ENCODE assay signal across 8 cellular contexts in genomic region chr3:122572940-122573412, GRCh38. TPM values are rescaled to one million over a fixed set of nuclear protein-coding genes. Genes with fewer than 3 reads are reported as not detected.
A peak's percentile ranks its signal among the peaks of the same experiment; 100 is the strongest.
DNase-seq lines count a peak whose midpoint lies in the region; ATAC-seq, FAIRE-seq and TF ChIP-seq lines count a peak whose summit lies in the region.

No MANE protein-coding gene starts in this region.

- H3K4me1 ChIP-seq in liver (ENCODE audit: control insufficient read depth in 4 of 4, insufficient read depth in 4 of 4, low read length in 3 of 4) (peaks cover 7 to 35% (median 14%) of the 10 kb centered on the region in 4 donors), kidney (ENCODE audit: control insufficient read depth in 1 of 2, insufficient read depth in 1 of 2, low read depth in 1 of 2, low read length in 2 of 2) (no peaks in the 10 kb centered on the region)

- H3K4me3 ChIP-seq in liver (ENCODE audit: low read depth in 1 of 3, low read length in 3 of 3) (no peak overlapping the region), kidney (ENCODE audit: low read length in 2 of 2) (no peak overlapping the region)

- peak; percentile 61 to 70 for TF ChIP-seq RAD21 in liver (IDR thresholded peaks at IDR 0.05)

- peak; percentile 22 to 29 for ATAC-seq in activated T-cell treated with anti-CD3 and anti-CD28 coated beads, Interleukin-2, amount 50 U/mL, for 4 hours

- H3K27me3 Mint-ChIP-seq in activated T-cell treated with anti-CD3 and anti-CD28 coated beads, Interleukin-2, amount 50 U/mL, for 4 hours (ENCODE audit: low read depth), result no peaks in the 10 kb centered on the region
- no peaks in the 10 kb centered on the region for H3K27me3 Mint-ChIP-seq in activated naive CD4-positive, alpha-beta T cell treated with anti-CD3 and anti-CD28 coated beads, Interleukin-2, amount 10 ng/mL, durations not matched to agents 7 days and 5 days

- 22% methylated on average over 3 of the region's 3 CpGs for WGBS in liver

- H3K27ac ChIP-seq in liver (ENCODE audit: low read depth in 1 of 2, low read length in 2 of 2) (peak overlapping the region; percentile 75 to 88), kidney (ENCODE audit: low read depth in 2 of 2, low read length in 2 of 2) (no peak overlapping the region)

- intact Hi-C loops in kidney (cut with DNase I), result no loop called here

- no peak for DNase-seq in activated T-cell treated with anti-CD3 and anti-CD28 coated beads, Interleukin-2, amount 50 U/mL, for 4 hours
- DNase-seq in activated T-cell treated with anti-CD3 and anti-CD28 coated beads for 4 hours (no peak), MV-4-11 (lab: John Stamatoyannopoulos, UW) (peak; percentile 85), kidney (no peak), DMS114 treated with DMSO at 0.1 percent for 48 hours (lab: John Stamatoyannopoulos, UW; ENCODE audit: unreplicated experiment) (no peak), DMS79 (lab: John Stamatoyannopoulos, UW) (no peak)
- DNase-seq in activated naive CD4-positive, alpha-beta T cell treated with anti-CD3 and anti-CD28 coated beads, Interleukin-2, amount 10 ng/mL, durations not matched to agents 7 days and 5 days, result peak; percentile 46

- H3K4me1 Mint-ChIP-seq in activated T-cell treated with anti-CD3 and anti-CD28 coated beads, Interleukin-2, amount 50 U/mL, for 4 hours (ENCODE audit: low read depth), result peaks cover 77% of the 10 kb centered on the region
- peaks cover 78% of the 10 kb centered on the region for H3K4me1 Mint-ChIP-seq in activated naive CD4-positive, alpha-beta T cell treated with anti-CD3 and anti-CD28 coated beads, Interleukin-2, amount 10 ng/mL, durations not matched to agents 7 days and 5 days

- CTCF ChIA-PET in activated naive CD4-positive, alpha-beta T cell treated with anti-CD3 and anti-CD28 coated beads, Interleukin-2, amount 10 ng/mL, durations not matched to agents 7 days and 5 days (lab: Charles Lee), result no interaction called here

- no peaks in the 10 kb centered on the region for H3K27me3 ChIP-seq in liver (ENCODE audit: control insufficient read depth in 4 of 4, insufficient read depth in 4 of 4, low read length in 3 of 4)

- H3K9ac ChIP-seq in liver (ENCODE audit: low read depth in 1 of 2, low read length in 2 of 2) (no peak overlapping the region), kidney (ENCODE audit: low read length in 2 of 2) (no peak overlapping the region)

- no peak overlapping the region for H3K4me3 Mint-ChIP-seq in activated T-cell treated with anti-CD3 and anti-CD28 coated beads, Interleukin-2, amount 50 U/mL, for 4 hours
- H3K4me3 Mint-ChIP-seq in activated naive CD4-positive, alpha-beta T cell treated with anti-CD3 and anti-CD28 coated beads, Interleukin-2, amount 10 ng/mL, durations not matched to agents 7 days and 5 days, result no peak overlapping the region

- TF ChIP-seq CTCF in liver (IDR thresholded peaks at IDR 0.05; ENCODE audit: low read depth, low read length, missing input control), result peak; percentile 22
- TF ChIP-seq CTCF in kidney (IDR thresholded peaks at IDR 0.05; ENCODE audit: borderline replicate concordance, extremely low read depth, insufficient read depth), result no peak

- FAIRE-seq in kidney (lab: Jason Lieb, UNC), result no peak

- H3K9me3 ChIP-seq in liver (ENCODE audit: control insufficient read depth in 4 of 4, low read length in 3 of 4), result no peaks in the 10 kb centered on the region
- no peaks in the 10 kb centered on the region for H3K9me3 ChIP-seq in kidney (ENCODE audit: control insufficient read depth in 1 of 2, low read length in 2 of 2)

- H3K36me3 ChIP-seq in liver (ENCODE audit: control insufficient read depth in 4 of 4, insufficient read depth in 3 of 4, low read depth in 1 of 4, low read length in 3 of 4) (peaks cover 6 to 32% (median 24%) of the 10 kb centered on the region in 4 donors), kidney (ENCODE audit: control insufficient read depth in 1 of 2, insufficient read depth in 2 of 2, low read length in 2 of 2) (peaks cover 0 to 12% of the 10 kb centered on the region in 2 donors)

- no peaks in the 10 kb centered on the region for H3K9me3 Mint-ChIP-seq in activated T-cell treated with anti-CD3 and anti-CD28 coated beads, Interleukin-2, amount 50 U/mL, for 4 hours
- H3K9me3 Mint-ChIP-seq in activated naive CD4-positive, alpha-beta T cell treated with anti-CD3 and anti-CD28 coated beads, Interleukin-2, amount 10 ng/mL, durations not matched to agents 7 days and 5 days, result peaks cover 3% of the 10 kb centered on the region

- H3K36me3 Mint-ChIP-seq in activated T-cell treated with anti-CD3 and anti-CD28 coated beads, Interleukin-2, amount 50 U/mL, for 4 hours (ENCODE audit: insufficient read depth), result peaks cover 44% of the 10 kb centered on the region
- H3K36me3 Mint-ChIP-seq in activated naive CD4-positive, alpha-beta T cell treated with anti-CD3 and anti-CD28 coated beads, Interleukin-2, amount 10 ng/mL, durations not matched to agents 7 days and 5 days, result peaks cover 67% of the 10 kb centered on the region

- H3K27ac Mint-ChIP-seq in activated naive CD4-positive, alpha-beta T cell treated with anti-CD3 and anti-CD28 coated beads, Interleukin-2, amount 10 ng/mL, durations not matched to agents 7 days and 5 days, result peak overlapping the region; percentile 89

TF ChIP-seq in liver, 16 proteins besides CTCF, POLR2A, EP300 and RAD21 (continues in another document):
- TF ChIP-seq FOXA1 (IDR thresholded peaks at IDR 0.05) (no peak), EGR1 (IDR thresholded peaks at IDR 0.05; ENCODE audit: low read depth in 2 of 2) (no peak), JUND (IDR thresholded peaks at IDR 0.05) (peak; percentile 84 to 96), RXRA (IDR thresholded peaks at IDR 0.05) (peak; percentile 74 to 87), YY1 (IDR thresholded peaks at IDR 0.05) (peak; percentile 87), ZBTB33 (IDR thresholded peaks at IDR 0.05) (no peak), MAX (IDR thresholded peaks at IDR 0.05) (peak; percentile 56), SP1 (IDR thresholded peaks at IDR 0.05) (peak; percentile 72), HNF4G (IDR thresholded peaks at IDR 0.05) (peak; percentile 64), GABPA (IDR thresholded peaks at IDR 0.05 in 1 of 2, conservative IDR thresholded peaks at IDR 0.05 in 1 of 2) (peak in 1 of 2 donors; percentile 25), FOXA2 (IDR thresholded peaks at IDR 0.05) (no peak), ATF3 (IDR thresholded peaks at IDR 0.05) (peak; percentile 59), HNF4A (conservative IDR thresholded peaks at IDR 0.05) (peak; percentile 81 to 87), TAF1 (conservative IDR thresholded peaks at IDR 0.05) (peak; percentile 31), NR2F2 (IDR thresholded peaks at IDR 0.05) (peak; percentile 88)

RNA-seq across cellular contexts. Expression of gene PARP15, which starts 4.5 kb away (rescaled TPM):
- total RNA-seq in activated T-cell treated with anti-CD3 and anti-CD28 coated beads, Interleukin-2, amount 50 U/mL, for 4 hours, result 1 to 10 TPM; 2.5 to 6.4 (median 2.7) TPM
- total RNA-seq in liver (1 to 10 TPM; 2.8 to 3.3 TPM), kidney (4.9 TPM)
- polyA plus RNA-seq in liver (1 to 10 TPM in 1 of 2 donors, under 1 TPM in 1; 0.28 to 2.1 TPM), kidney (ENCODE audit: insufficient read depth, low read depth, low replicate concordance) (not detected)

RNA-seq across cellular contexts. Expression of gene DTX3L, which starts 8.8 kb away (rescaled TPM):
- total RNA-seq in activated T-cell treated with anti-CD3 and anti-CD28 coated beads, Interleukin-2, amount 50 U/mL, for 4 hours, result 10 to 100 TPM; 21.6 to 36.5 (median 25.2) TPM
- total RNA-seq in liver (10 to 100 TPM; 29.4 to 44.5 TPM), kidney (58.0 TPM)
- polyA plus RNA-seq in liver (10 to 100 TPM; 16.9 to 17.6 TPM), kidney (ENCODE audit: insufficient read depth, low read depth, low replicate concordance) (8.4 TPM)

RNA-seq across cellular contexts. Expression of gene PARP9, which starts 8.9 kb away (rescaled TPM):
- total RNA-seq in activated T-cell treated with anti-CD3 and anti-CD28 coated beads, Interleukin-2, amount 50 U/mL, for 4 hours, result 10 to 100 TPM; 18.2 to 30.9 (median 20.3) TPM
- 10 to 100 TPM; 39.3 to 74.0 TPM for total RNA-seq in liver
- polyA plus RNA-seq in liver, result 10 to 100 TPM; 34.8 to 58.6 TPM
- total RNA-seq in kidney, result 54.0 TPM
- polyA plus RNA-seq in kidney (ENCODE audit: insufficient read depth, low read depth, low replicate concordance), result 27.8 TPM

RNA-seq across cellular contexts. Expression of gene KPNA1, which starts 58.2 kb away (rescaled TPM):
- total RNA-seq in activated T-cell treated with anti-CD3 and anti-CD28 coated beads, Interleukin-2, amount 50 U/mL, for 4 hours, result 10 to 100 TPM; 56.4 to 61.2 (median 61.2) TPM
- total RNA-seq in liver (10 to 100 TPM; 23.7 to 42.0 TPM), kidney (64.5 TPM)
- polyA plus RNA-seq in liver (10 to 100 TPM; 20.7 to 23.3 TPM), kidney (ENCODE audit: insufficient read depth, low read depth, low replicate concordance) (16.8 TPM)

Comparison
In these comparisons a context has a peak if more than half of its experiments do, and no peak if none do; other contexts are left out.
1. DNase-seq: peak in MV-4-11 (single experiment) and activated naive CD4-positive, alpha-beta T cell treated with anti-CD3 and anti-CD28 coated beads, Interleukin-2, amount 10 ng/mL, durations not matched to agents 7 days and 5 days (single experiment); none in activated T-cell treated with anti-CD3 and anti-CD28 coated beads, Interleukin-2, amount 50 U/mL, for 4 hours (single experiment), activated T-cell treated with anti-CD3 and anti-CD28 coated beads for 4 hours (single experiment), kidney (single experiment), DMS114 treated with DMSO at 0.1 percent for 48 hours (single experiment) and DMS79 (single experiment).
2. H3K27ac ChIP-seq: peak in liver (2 of 2); none in kidney (0 of 2).